9 cellular contexts compared by ENCODE assay signal in the genomic region with DNA sequence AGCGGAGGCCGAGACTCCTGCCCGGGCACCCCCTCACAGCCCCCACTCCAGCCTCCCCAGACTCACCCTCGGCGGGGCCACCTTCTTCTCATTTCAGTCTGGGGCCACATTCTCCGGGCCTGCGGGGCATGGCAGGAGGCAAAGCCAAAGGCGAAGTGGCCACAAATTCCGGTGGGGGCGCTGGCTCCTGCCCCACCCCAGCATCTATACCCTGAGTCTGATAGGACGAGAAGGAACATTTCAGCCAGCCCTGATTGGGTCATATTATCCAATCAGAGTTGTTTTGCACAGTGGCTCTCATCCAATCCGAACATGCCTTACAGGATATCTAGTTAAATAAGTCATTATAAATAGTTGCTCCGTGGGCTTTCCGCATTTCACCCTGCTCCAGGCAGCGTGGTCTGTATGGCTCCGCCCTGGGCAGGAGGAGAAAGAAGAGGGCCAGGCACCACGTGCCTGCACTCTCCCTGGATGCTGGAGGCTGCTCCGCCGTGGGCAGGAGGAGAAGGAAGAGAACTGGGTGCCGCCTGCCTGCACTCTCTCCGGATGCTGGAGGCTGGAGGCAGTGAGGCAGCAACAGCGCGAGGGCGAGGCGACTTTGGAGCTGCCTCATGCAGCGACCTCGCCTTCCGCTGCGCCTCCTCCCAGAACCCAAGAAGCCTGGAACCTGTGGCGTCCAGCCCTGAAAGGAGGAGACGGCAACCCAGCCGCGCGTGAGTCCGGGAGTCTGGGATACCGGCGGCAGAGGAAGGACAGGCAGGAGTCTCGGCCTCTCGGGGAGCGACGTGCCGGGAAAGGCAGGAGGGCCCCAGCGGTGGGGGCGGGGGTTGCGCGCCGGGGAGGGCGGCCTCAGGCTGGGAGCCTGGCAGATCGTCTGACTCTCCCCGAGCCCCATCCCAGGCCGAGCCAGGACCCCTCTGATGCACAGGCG.
DNase-seq lines count a peak whose midpoint lies in the region; ATAC-seq and TF ChIP-seq lines count a peak whose summit lies in the region.
"Had no signal": no experiment of that assay in that cellular context is flagged by ENCODE, and none has a peak within 500 bp of the region (broad histone marks: within the 10 kb centered on the region; RNA-seq: fewer than 3 reads in every experiment).

No MANE protein-coding gene starts in this region.

- H3K23ac ChIP-seq in H9 (ENCODE audit: insufficient read length, low read depth, low read length): no peak overlapping the region

- H3T11ph ChIP-seq in H9 (ENCODE audit: low read length): no peak overlapping the region

- H3K4ac ChIP-seq in H9 (ENCODE audit: low read depth, low read length): no peak overlapping the region

- no peak for TF ChIP-seq CTCF in osteoblast (IDR thresholded peaks at IDR 0.05; ENCODE audit: extremely low read depth, low read depth, low read length)
- TF ChIP-seq CTCF in H9 (conservative IDR thresholded peaks at IDR 0.05): no peak

- H3K4me3 Mint-ChIP-seq in H9: no peak overlapping the region

- H3K27me3 ChIP-seq in MG63 (no peaks in the 10 kb centered on the region), endocrine pancreas (ENCODE audit: control insufficient read depth, insufficient read depth, low read length) (no peaks in the 10 kb centered on the region), osteoblast (ENCODE audit: insufficient read depth, low read length) (no peaks in the 10 kb centered on the region), H9 (ENCODE audit: insufficient read depth, low read length) (no peaks in the 10 kb centered on the region)

- H3K18ac ChIP-seq in H9 (ENCODE audit: insufficient read length, low read depth, low read length): no peak overlapping the region

- no peak overlapping the region for H2AK5ac ChIP-seq in H9 (ENCODE audit: insufficient read length, low read length)

- no peak overlapping the region for H3K14ac ChIP-seq in H9 (ENCODE audit: insufficient read depth, low read length)

- peaks cover 4 to 25% (median 16%) of the 10 kb centered on the region in 3 experiments; a peak in 5 of 7 replicates for H3K36me3 Mint-ChIP-seq in H9 (ENCODE audit: insufficient read depth in 1 of 3, low read depth in 3 of 3)

- H2AFZ ChIP-seq in osteoblast (ENCODE audit: low read length) (peak overlapping the region; percentile 91), H9 (ENCODE audit: low read length) (no peak overlapping the region)

- ATAC-seq in GM19467 (IDR thresholded peaks at IDR 0.05; ENCODE audit: unreplicated experiment) (no peak), HG03354 (IDR thresholded peaks at IDR 0.05; ENCODE audit: poor library complexity, severe bottlenecking, unreplicated experiment) (no peak)

- no peak overlapping the region for H2BK120ac ChIP-seq in H9 (ENCODE audit: low read depth, low read length, poor library complexity, severe bottlenecking)

- H4K5ac ChIP-seq in H9 (ENCODE audit: insufficient read length, low read depth, low read length): no peak overlapping the region

- no peak overlapping the region for H2BK5ac ChIP-seq in H9 (ENCODE audit: insufficient read length, low read length)

- H3K36me3 ChIP-seq in MG63: peaks cover 36% of the 10 kb centered on the region
- no peaks in the 10 kb centered on the region for H3K36me3 ChIP-seq in endocrine pancreas (ENCODE audit: control insufficient read depth, insufficient read depth, low read length)
- no peaks in the 10 kb centered on the region for H3K36me3 ChIP-seq in osteoblast (ENCODE audit: insufficient read depth, low read length)

- no CpG with 5 or more reads among the region's 52 CpGs for WGBS in H9 (ENCODE audit: extremely low coverage, insufficient read length, low lambda C conversion rate)

- no peak overlapping the region for H2BK15ac ChIP-seq in H9 (ENCODE audit: low read depth, low read length)

- no peak overlapping the region for H3K27ac Mint-ChIP-seq in H9

- peak; percentile 32 for DNase-seq in Ammon's horn (ENCODE audit: low spot score)
- DNase-seq in MG63: peak; percentile 87
- peak; percentile 85 for DNase-seq in osteoblast (ENCODE audit: insufficient read length, low spot score, missing footprints)
- DNase-seq in NCI-H2081 treated with DMSO at 0.1 percent for 48 hours (lab: John Stamatoyannopoulos, UW): no peak
- no peak for DNase-seq in H9
- DNase-seq: NCI-H526 treated with DMSO at 0.1 percent for 48 hours had no signal

- H2BK20ac ChIP-seq in H9 (ENCODE audit: low read depth, low read length, poor library complexity, severe bottlenecking): no peak overlapping the region

- no peak overlapping the region for H3K56ac ChIP-seq in H9 (ENCODE audit: insufficient read length, low read depth, low read length)

- H3K4me1 ChIP-seq in endocrine pancreas (ENCODE audit: control insufficient read depth, insufficient read depth, low read length): no peaks in the 10 kb centered on the region
- no peaks in the 10 kb centered on the region for H3K4me1 ChIP-seq in osteoblast (ENCODE audit: insufficient read depth, low read length)
- no peaks in the 10 kb centered on the region for H3K4me1 ChIP-seq in H9 (ENCODE audit: insufficient read depth, low read length)

- peaks cover 88 to 93% of the 10 kb centered on the region in 2 experiments for H3K9me3 Mint-ChIP-seq in H9

- no peak overlapping the region for H2BK12ac ChIP-seq in H9 (ENCODE audit: insufficient read length, low read depth, low read length)

- H3K4me3 ChIP-seq in MG63 (peak overlapping the region; percentile 90), endocrine pancreas (ENCODE audit: control insufficient read depth, insufficient read depth, low read length) (peak overlapping the region; percentile 24), osteoblast (ENCODE audit: insufficient read depth, low read length) (peak overlapping the region; percentile 80)

- H3K23me2 ChIP-seq in H9 (ENCODE audit: insufficient read length, low read depth, low read length, poor library complexity, severe bottlenecking): no peaks in the 10 kb centered on the region

- H4K8ac ChIP-seq in H9 (replicated peaks; ENCODE audit: insufficient read length, low read depth, low read length): no peak overlapping the region

- H4K20me1 ChIP-seq in osteoblast (ENCODE audit: insufficient read depth, low read length) (no peaks in the 10 kb centered on the region), H9 (ENCODE audit: control insufficient read depth, insufficient read depth, insufficient read length) (no peaks in the 10 kb centered on the region)

- H3K4me2 ChIP-seq in osteoblast (ENCODE audit: insufficient read depth, low read length): peak overlapping the region; percentile 77
- H3K4me2 ChIP-seq in H9 (ENCODE audit: insufficient read depth, insufficient read length, low read length): no peak overlapping the region

- H4K91ac ChIP-seq in H9 (ENCODE audit: insufficient read length, low read depth, low read length): no peak overlapping the region

- H3K27ac ChIP-seq in osteoblast (ENCODE audit: low read depth, low read length) (peak overlapping the region; percentile 41), H9 (ENCODE audit: insufficient read length, low read depth, low read length) (no peak overlapping the region)

- no peaks in the 10 kb centered on the region for H3K9me3 ChIP-seq in MG63
- no peaks in the 10 kb centered on the region for H3K9me3 ChIP-seq in endocrine pancreas (ENCODE audit: control insufficient read depth, low read length)
- H3K9me3 ChIP-seq in osteoblast (ENCODE audit: low read depth, low read length): no peaks in the 10 kb centered on the region
- H3K9me3 ChIP-seq in H9 (ENCODE audit: control insufficient read depth, low read depth, low read length): peaks cover 69% of the 10 kb centered on the region

- H3K27me3 Mint-ChIP-seq in H9 (ENCODE audit: low read depth): peaks cover 3% of the 10 kb centered on the region; the same call in 1 of the 2 replicates

- H3K79me2 ChIP-seq in osteoblast (ENCODE audit: insufficient read depth, low read length): no peaks in the 10 kb centered on the region
- H3K79me2 ChIP-seq in H9 (ENCODE audit: insufficient read depth, low read length): no peaks in the 10 kb centered on the region

- no peaks in the 10 kb centered on the region for H3K79me1 ChIP-seq in H9 (ENCODE audit: insufficient read depth, low read depth, low read length, poor library complexity, severe bottlenecking)

- no peaks in the 10 kb centered on the region for H3K4me1 Mint-ChIP-seq in H9

- no peak overlapping the region for H3K9ac ChIP-seq in endocrine pancreas (ENCODE audit: control insufficient read depth, insufficient read depth, low read length)
- H3K9ac ChIP-seq in H9 (ENCODE audit: extremely low read depth, insufficient read length, low read length): no peak overlapping the region

Comparison
In these comparisons a context has a peak if more than half of its experiments do, and no peak if none do; other contexts are left out.
1. DNase-seq: peak in Ammon's horn (single experiment), MG63 (single experiment) and osteoblast (single experiment); none in NCI-H2081 treated with DMSO at 0.1 percent for 48 hours (single experiment) and H9 (single experiment).
2. H3K4me3 ChIP-seq: peak in every context shown above with its lines; median percentile 90 in MG63; 80 in osteoblast; 24 in endocrine pancreas.